Comparison of ENCODE assay signal across 1 cellular context in genomic region chr19:41426952-41427646, GRCh38.
TF ChIP-seq lines count a peak whose summit lies in the region.

Gene B3GNT8, minus strand, starts transcription at chr19:41427374. Its CDS starts 596 bp downstream, at chr19:41426778.

TF ChIP-seq in HepG2, 621 proteins besides CTCF, POLR2A, EP300 and RAD21 (continued from another document):
- TF ChIP-seq EZH2 (conservative IDR thresholded peaks at IDR 0.05; ENCODE audit: low read depth, low read length) = no peak
- TF ChIP-seq ZNF335 (CRISPR knock-in tag; IDR thresholded peaks at IDR 0.05) = peak; percentile 90
- TF ChIP-seq ZFY (CRISPR knock-in tag; IDR thresholded peaks at IDR 0.05) = peak; percentile 57
- no peak for TF ChIP-seq ZNF354B (CRISPR knock-in tag; IDR thresholded peaks at IDR 0.05)
- TF ChIP-seq FOSL2 (CRISPR knock-in tag; IDR thresholded peaks at IDR 0.05) = peak; percentile 30; the same call in 1 of the 2 replicates
- no peak for TF ChIP-seq ZBTB37 (CRISPR knock-in tag; IDR thresholded peaks at IDR 0.05)
- peak; percentile 58; the same call in 1 of the 2 replicates for TF ChIP-seq ARID4A (CRISPR knock-in tag; IDR thresholded peaks at IDR 0.05; ENCODE audit: borderline replicate concordance)
- peak; percentile 42; the same call in 1 of the 2 replicates for TF ChIP-seq SP5 (CRISPR knock-in tag; IDR thresholded peaks at IDR 0.05; ENCODE audit: borderline replicate concordance, low read depth)
- peak; percentile 30; the same call in 1 of the 2 replicates for TF ChIP-seq GFI1 (CRISPR knock-in tag; IDR thresholded peaks at IDR 0.05; ENCODE audit: borderline replicate concordance)
- TF ChIP-seq TCF7 (IDR thresholded peaks at IDR 0.05; ENCODE audit: low read depth) = no peak
- no peak for TF ChIP-seq CBFB (CRISPR knock-in tag; IDR thresholded peaks at IDR 0.05)
- TF ChIP-seq KAT8 (CRISPR knock-in tag; IDR thresholded peaks at IDR 0.05) = 0 out of 2 replicates have a peak, but pooled peaks have one; percentile 33
- no peak for TF ChIP-seq AKNA (CRISPR knock-in tag; IDR thresholded peaks at IDR 0.05; ENCODE audit: borderline replicate concordance)
- TF ChIP-seq MAZ (IDR thresholded peaks at IDR 0.05; ENCODE audit: borderline replicate concordance, low read depth, low read length) = peak; percentile 81
- TF ChIP-seq MAZ (CRISPR knock-in tag; IDR thresholded peaks at IDR 0.05; ENCODE audit: low read depth) = peak; percentile 80
- TF ChIP-seq MED1 (CRISPR knock-in tag; IDR thresholded peaks at IDR 0.05) = 0 out of 2 replicates have a peak, but pooled peaks have one; percentile 5
- peak; percentile 83; the same call in 1 of the 2 replicates for TF ChIP-seq ZNF331 (CRISPR knock-in tag; IDR thresholded peaks at IDR 0.05)
- peak; percentile 68 for TF ChIP-seq TAF1 (CRISPR knock-in tag; IDR thresholded peaks at IDR 0.05)
- TF ChIP-seq PPARG (CRISPR knock-in tag; conservative IDR thresholded peaks at IDR 0.05) = 0 out of 2 replicates have a peak, but pooled peaks have one; percentile 44
- peak; percentile 49 for TF ChIP-seq TBX2 (CRISPR knock-in tag; IDR thresholded peaks at IDR 0.05; ENCODE audit: borderline replicate concordance)
- no peak for TF ChIP-seq IKZF5 (CRISPR knock-in tag; IDR thresholded peaks at IDR 0.05)
- peak; percentile 58; the same call in 1 of the 2 replicates for TF ChIP-seq GABPB1 (CRISPR knock-in tag; IDR thresholded peaks at IDR 0.05)
- peak; percentile 29; the same call in 1 of the 3 replicates for TF ChIP-seq MXI1 (IDR thresholded peaks at IDR 0.05; ENCODE audit: borderline replicate concordance, low read depth, low read length)
- 0 out of 2 replicates have a peak, but pooled peaks have one; percentile 21 for TF ChIP-seq ZNF292 (CRISPR knock-in tag; IDR thresholded peaks at IDR 0.05; ENCODE audit: borderline replicate concordance, low read depth)
- peak; percentile 63; the same call in 1 of the 2 replicates for TF ChIP-seq ZNF747 (CRISPR knock-in tag; IDR thresholded peaks at IDR 0.05; ENCODE audit: borderline replicate concordance)
- peak; percentile 48 for TF ChIP-seq PAXIP1 (CRISPR knock-in tag; conservative IDR thresholded peaks at IDR 0.05)
